ENCODE assay signal across 1 cellular context in the genomic region with DNA sequence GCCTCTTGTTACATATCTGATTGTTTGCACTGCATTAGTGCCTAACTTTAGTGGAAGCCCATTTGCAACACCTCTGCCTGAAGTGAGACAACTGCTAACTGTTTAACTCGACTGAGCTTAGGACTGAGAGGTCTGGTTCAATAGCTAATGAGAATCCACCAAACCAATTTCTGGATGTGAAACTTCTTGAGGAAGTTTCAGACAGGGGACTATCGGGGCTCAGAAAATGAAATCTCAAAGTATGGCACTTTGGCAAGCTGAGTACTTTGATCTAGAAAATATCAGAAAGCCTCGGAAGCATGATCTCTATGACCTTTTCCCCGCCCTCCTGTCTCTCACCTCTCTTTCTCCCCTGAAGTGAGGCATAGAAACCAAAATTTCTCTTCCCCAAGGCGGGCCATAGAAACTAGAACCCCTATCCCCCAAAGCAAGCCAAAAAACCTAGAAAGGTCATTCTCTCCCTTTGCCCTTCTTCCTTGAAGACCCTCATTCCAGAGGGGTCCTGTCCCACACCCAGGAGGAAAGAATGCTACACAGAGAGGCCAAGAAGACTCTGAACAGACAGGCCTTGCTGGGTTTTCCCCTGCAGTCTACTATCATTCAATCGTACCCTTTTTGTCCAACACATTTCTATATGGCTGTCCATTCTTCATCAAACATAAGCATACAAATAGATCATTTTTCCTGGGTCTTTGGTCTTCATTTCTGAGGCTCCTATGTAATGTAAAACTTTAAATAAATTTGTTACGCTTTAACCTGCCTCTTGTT.
TF ChIP-seq lines count a peak whose summit lies in the region.

No MANE protein-coding gene starts in this region.

TF ChIP-seq in K562, 482 proteins besides CTCF, POLR2A, EP300 and RAD21:
- no peak for TF ChIP-seq RBM22 (IDR thresholded peaks at IDR 0.05; ENCODE audit: low read depth, low read length, poor library complexity, severe bottlenecking)
- no peak for TF ChIP-seq ZNF444 (CRISPR knock-in tag; IDR thresholded peaks at IDR 0.05)
